In genomic region chr18:12589419-12589818, GRCh38 we compare ENCODE assay signal across 33 cellular contexts.
DNase-seq lines count a peak whose midpoint lies in the region; ATAC-seq and TF ChIP-seq lines count a peak whose summit lies in the region.
"Had no signal": no experiment of that assay in that cellular context is flagged by ENCODE, and none has a peak within 500 bp of the region (broad histone marks: within the 10 kb centered on the region; RNA-seq: fewer than 3 reads in every experiment).

No MANE protein-coding gene starts in this region.

- no peak for ATAC-seq in SK-N-SH treated with all-trans-retinoic acid at 6 μM for 48 hours
- ATAC-seq: activated CD8-positive, alpha-beta T cell treated with anti-CD3 and anti-CD28 coated beads, Interleukin-2, amount 10 ng/mL, durations not matched to agents 7 days and 5 days; activated T-helper 17 cell treated with anti-CD3 and anti-CD28 coated beads, Interleukin-2, amount 50 U/mL, for 72 hours; CD8-positive, alpha-beta T cell; foreskin keratinocyte; Right ventricle myocardium inferior; sciatic nerve had no signal

- H3K4me2 ChIP-seq in SK-N-SH, result no peak overlapping the region

- H3K27ac Mint-ChIP-seq in osteocyte (ENCODE audit: unreplicated experiment), result no peak overlapping the region
- H3K27ac Mint-ChIP-seq: activated CD8-positive, alpha-beta T cell treated with anti-CD3 and anti-CD28 coated beads, Interleukin-2, amount 10 ng/mL, durations not matched to agents 7 days and 5 days; activated naive CD4-positive, alpha-beta T cell treated with anti-CD3 and anti-CD28 coated beads, Interleukin-2, amount 10 ng/mL, durations not matched to agents 7 days and 5 days; activated T-helper 17 cell treated with anti-CD3 and anti-CD28 coated beads, Interleukin-2, amount 50 U/mL, for 72 hours; B cell; CD8-positive, alpha-beta T cell; mesothelial cell of epicardium; progenitor cell of endocrine pancreas had no signal

- no peaks in the 10 kb centered on the region for H3K27me3 ChIP-seq in SK-N-SH (ENCODE audit: insufficient read depth)
- H3K27me3 ChIP-seq in adrenal gland, result no peaks in the 10 kb centered on the region
- no peaks in the 10 kb centered on the region for H3K27me3 ChIP-seq in thyroid gland
- H3K27me3 ChIP-seq in tibial nerve, result no peaks in the 10 kb centered on the region
- H3K27me3 ChIP-seq: esophagus squamous epithelium, foreskin keratinocyte, heart left ventricle, transverse colon had no signal

- H3K4me1 ChIP-seq in SK-N-SH (ENCODE audit: control insufficient read depth in 1 of 2, insufficient read depth in 2 of 2, low read depth in 1 of 2, low read length in 1 of 2) (peaks cover 0 to 2% of the 10 kb centered on the region in 2 experiments; a peak in 1 of 4 replicates), adrenal gland (replicated peaks in 1 of 2) (peaks cover 33 to 55% of the 10 kb centered on the region in 2 donors), thyroid gland (peaks cover 22 to 29% of the 10 kb centered on the region in 2 donors), tibial nerve (peaks cover 0 to 17% (median 2%) of the 10 kb centered on the region in 4 donors)
- H3K4me1 ChIP-seq: esophagus squamous epithelium, foreskin keratinocyte, HAP-1, transverse colon had no signal

- TF ChIP-seq CTCF in SK-N-SH (IDR thresholded peaks at IDR 0.05), result no peak
- TF ChIP-seq CTCF in adrenal gland (IDR thresholded peaks at IDR 0.05), result no peak
- TF ChIP-seq CTCF in thyroid gland (IDR thresholded peaks at IDR 0.05), result no peak
- no peak for TF ChIP-seq CTCF in tibial nerve (IDR thresholded peaks at IDR 0.05)
- no peak for TF ChIP-seq CTCF in osteocyte (IDR thresholded peaks at IDR 0.05)
- no peak for TF ChIP-seq CTCF in RWPE1 (conservative IDR thresholded peaks at IDR 0.05; ENCODE audit: low read depth)

- POLR2A ChIA-PET in SK-N-SH (lab: Yijun Ruan, JAX) (no interaction called here), RWPE1 (lab: Yijun Ruan, JAX; ENCODE audit: low non-redundant PET) (no interaction called here)

- H3K27ac ChIP-seq in SK-N-SH (ENCODE audit: low read depth in 2 of 2, low read length in 1 of 2) (no peak overlapping the region), adrenal gland (peak overlapping the region in 4 of 5 donors; percentile 13 to 62 (median 32)), thyroid gland (peak overlapping the region; percentile 79 to 87 (median 86)), tibial nerve (peak overlapping the region in 1 of 4 donors; percentile 21), RWPE1 (no peak overlapping the region)
- H3K27ac ChIP-seq: esophagus squamous epithelium, foreskin keratinocyte, heart left ventricle, transverse colon had no signal

- no peak overlapping the region for H3K4me3 ChIP-seq in SK-N-SH (ENCODE audit: low read depth in 2 of 2, low read length in 1 of 2)
- H3K4me3 ChIP-seq in adrenal gland, result no peak overlapping the region
- H3K4me3 ChIP-seq in thyroid gland (replicated peaks in 1 of 3), result no peak overlapping the region
- no peak overlapping the region for H3K4me3 ChIP-seq in tibial nerve
- H3K4me3 ChIP-seq: esophagus squamous epithelium, HAP-1, heart left ventricle, transverse colon had no signal

- H3K4me1 Mint-ChIP-seq in osteocyte (ENCODE audit: unreplicated experiment), result peaks cover 9% of the 10 kb centered on the region
- H3K4me1 Mint-ChIP-seq: activated naive CD4-positive, alpha-beta T cell treated with anti-CD3 and anti-CD28 coated beads, Interleukin-2, amount 10 ng/mL, durations not matched to agents 7 days and 5 days; activated T-helper 17 cell treated with anti-CD3 and anti-CD28 coated beads, Interleukin-2, amount 50 U/mL, for 72 hours; B cell; mesothelial cell of epicardium had no signal

- 100% methylated on average over 1 of the region's 1 CpG for WGBS in SK-N-SH (ENCODE audit: low lambda C conversion rate)
- 38 to 65% (median 50%) methylated on average over 1 of the region's 1 CpG for WGBS in adrenal gland, 4 donors
- 45 to 58% methylated on average over 1 of the region's 1 CpG for WGBS in thyroid gland, 2 donors
- 93 to 100% methylated on average over 1 of the region's 1 CpG for WGBS in tibial nerve, 2 donors

- H3K9me3 ChIP-seq in SK-N-SH (no peaks in the 10 kb centered on the region), adrenal gland (replicated peaks in 1 of 3) (no peaks in the 10 kb centered on the region), thyroid gland (no peaks in the 10 kb centered on the region), tibial nerve (no peaks in the 10 kb centered on the region)
- H3K9me3 ChIP-seq: esophagus squamous epithelium, HAP-1, transverse colon had no signal

- TF ChIP-seq POLR2A in adrenal gland (IDR thresholded peaks at IDR 0.05) (no peak), thyroid gland (IDR thresholded peaks at IDR 0.05) (peak in 1 of 2 donors; percentile 12), tibial nerve (IDR thresholded peaks at IDR 0.05) (no peak)

- intact Hi-C loops in adrenal gland (cut with DNase I), result no loop called here
- intact Hi-C loops in thyroid gland (cut with DNase I), result no loop called here

- H2AFZ ChIP-seq in SK-N-SH (ENCODE audit: low read depth), result no peak overlapping the region

- H3F3A ChIP-seq in SK-N-SH (replicated peaks; ENCODE audit: insufficient read depth), result peaks cover 3% of the 10 kb centered on the region

- H3K36me3 Mint-ChIP-seq in osteocyte (ENCODE audit: unreplicated experiment), result no peaks in the 10 kb centered on the region
- H3K36me3 Mint-ChIP-seq: activated naive CD4-positive, alpha-beta T cell treated with anti-CD3 and anti-CD28 coated beads, Interleukin-2, amount 10 ng/mL, durations not matched to agents 7 days and 5 days; CD8-positive, alpha-beta T cell; mesothelial cell of epicardium had no signal

- CTCF ChIA-PET in SK-N-SH (lab: Yijun Ruan, JAX), result interaction anchor here (1.3 kb wide), 1 partner anchor 54 kb away, joined by 3 read pairs; no protein-coding TSS in a partner anchor
- CTCF ChIA-PET in RWPE1 (lab: Yijun Ruan, JAX), result interaction anchor here (0.6 kb wide), 1 partner anchor 33 kb away, joined by 4 read pairs; no protein-coding TSS in a partner anchor

- H4K20me1 ChIP-seq in SK-N-SH (ENCODE audit: insufficient read depth), result no peaks in the 10 kb centered on the region; the same call in 1 of the 2 replicates

- no peak overlapping the region for H3K9ac ChIP-seq in SK-N-SH

- no peak overlapping the region for H3K4me3 Mint-ChIP-seq in osteocyte (ENCODE audit: unreplicated experiment)
- H3K4me3 Mint-ChIP-seq: activated CD8-positive, alpha-beta T cell treated with anti-CD3 and anti-CD28 coated beads, Interleukin-2, amount 10 ng/mL, durations not matched to agents 7 days and 5 days; activated naive CD4-positive, alpha-beta T cell treated with anti-CD3 and anti-CD28 coated beads, Interleukin-2, amount 10 ng/mL, durations not matched to agents 7 days and 5 days; activated T-helper 17 cell treated with anti-CD3 and anti-CD28 coated beads, Interleukin-2, amount 50 U/mL, for 72 hours; B cell; CD8-positive, alpha-beta T cell; mesothelial cell of epicardium had no signal

- no peaks in the 10 kb centered on the region for H3K27me3 Mint-ChIP-seq in osteocyte (ENCODE audit: unreplicated experiment)
- H3K27me3 Mint-ChIP-seq: activated naive CD4-positive, alpha-beta T cell treated with anti-CD3 and anti-CD28 coated beads, Interleukin-2, amount 10 ng/mL, durations not matched to agents 7 days and 5 days; activated T-helper 17 cell treated with anti-CD3 and anti-CD28 coated beads, Interleukin-2, amount 50 U/mL, for 72 hours; brain; progenitor cell of endocrine pancreas had no signal

- TF ChIP-seq RAD21 in SK-N-SH (IDR thresholded peaks at IDR 0.05; ENCODE audit: low read length), result no peak

- no peaks in the 10 kb centered on the region for H3K9me2 ChIP-seq in SK-N-SH

- DNase-seq in SK-N-SH (peak; percentile 10), NCI-H2029 treated with DMSO at 0.1 percent for 48 hours (lab: John Stamatoyannopoulos, UW) (peak; percentile 60), adrenal gland (no peak), thyroid gland (peak in 1 of 2 donors; percentile 5), tibial nerve (ENCODE audit: low spot score in 2 of 2) (no peak), osteocyte (ENCODE audit: extremely low spot score, unreplicated experiment) (no peak), RWPE1 (ENCODE audit: low spot score) (no peak)
- DNase-seq: activated CD4-positive, alpha-beta T cell treated with anti-CD3 and anti-CD28 coated beads for 1 hour; activated CD8-positive, alpha-beta T cell treated with anti-CD3 and anti-CD28 coated beads, Interleukin-2, amount 10 ng/mL, durations not matched to agents 7 days and 5 days; activated naive CD4-positive, alpha-beta T cell treated with anti-CD3 and anti-CD28 coated beads, Interleukin-2, amount 10 ng/mL, durations not matched to agents 7 days and 5 days; CD8-positive, alpha-beta T cell; DMS 273 treated with DMSO at 0.1 percent for 48 hours; esophagus squamous epithelium; foreskin keratinocyte; heart left ventricle; Kasumi-1; MV-4-11; NCI-H2107; NCI-H510A treated with DMSO at 0.1 percent for 48 hours; NK-92 treated with Interleukin-12 subunit alpha and Interleukin-12 subunit beta, amount 100 ng/mL, for 24 hours; stimulated activated CD4-positive, alpha-beta T cell treated with anti-CD3 and anti-CD28 coated beads, Interleukin-12 subunit alpha, Interleukin-12 subunit beta, amount 100 ng/mL, for 4 hours; stimulated activated CD4-positive, alpha-beta T cell treated with anti-CD3 and anti-CD28 coated beads, Interleukin-4, amount 100 ng/mL, for 1 hour; T-helper 2 cell; transverse colon had no signal

- no peaks in the 10 kb centered on the region for H3K9me3 Mint-ChIP-seq in osteocyte (ENCODE audit: unreplicated experiment)
- H3K9me3 Mint-ChIP-seq: activated naive CD4-positive, alpha-beta T cell treated with anti-CD3 and anti-CD28 coated beads, Interleukin-2, amount 10 ng/mL, durations not matched to agents 7 days and 5 days; activated T-helper 17 cell treated with anti-CD3 and anti-CD28 coated beads, Interleukin-2, amount 50 U/mL, for 72 hours; CD8-positive, alpha-beta T cell; mesothelial cell of epicardium had no signal

- TF ChIP-seq EP300 in SK-N-SH (IDR thresholded peaks at IDR 0.05; ENCODE audit: borderline replicate concordance in 1 of 2, low read depth in 1 of 2, low read length in 1 of 2) (no peak), tibial nerve (IDR thresholded peaks at IDR 0.05) (no peak)

- peaks cover 43% of the 10 kb centered on the region for H3K79me2 ChIP-seq in SK-N-SH (ENCODE audit: insufficient read depth)

- no peaks in the 10 kb centered on the region for H3K36me3 ChIP-seq in SK-N-SH (replicated peaks in 1 of 2; ENCODE audit: control insufficient read depth in 1 of 2, insufficient read depth in 2 of 2, low read length in 1 of 2)
- no peaks in the 10 kb centered on the region for H3K36me3 ChIP-seq in adrenal gland (replicated peaks in 1 of 2)
- no peaks in the 10 kb centered on the region for H3K36me3 ChIP-seq in thyroid gland
- H3K36me3 ChIP-seq in tibial nerve, result no peaks in the 10 kb centered on the region
- H3K36me3 ChIP-seq: esophagus squamous epithelium, HAP-1, heart left ventricle, transverse colon had no signal

TF ChIP-seq in SK-N-SH, 30 proteins besides CTCF, POLR2A, EP300 and RAD21 (continues in another document):
- TF ChIP-seq MEF2A (IDR thresholded peaks at IDR 0.05; ENCODE audit: borderline replicate concordance, low read depth) (no peak), EZH2phosphoT487 (IDR thresholded peaks at IDR 0.05; ENCODE audit: borderline replicate concordance, low read depth) (no peak)

TF ChIP-seq in SK-N-SH treated with all-trans-retinoic acid at 6 μM for 48 hours, 23 proteins besides CTCF, POLR2A, EP300 and RAD21:
- TF ChIP-seq OSR1 (CRISPR knock-in tag; IDR thresholded peaks at IDR 0.05) (no peak), ZNF70 (CRISPR knock-in tag; IDR thresholded peaks at IDR 0.05) (no peak), ESRRG (CRISPR knock-in tag; IDR thresholded peaks at IDR 0.05) (no peak)

Comparison
In these comparisons a context has a peak if more than half of its experiments do, and no peak if none do; other contexts are left out.
1. DNase-seq: peak in SK-N-SH (single experiment) and NCI-H2029 treated with DMSO at 0.1 percent for 48 hours (single experiment); none in adrenal gland (0 of 7), tibial nerve (0 of 2), osteocyte (single experiment) and RWPE1 (single experiment).
2. H3K27ac ChIP-seq: peak in adrenal gland (4 of 5) and thyroid gland (3 of 3); none in SK-N-SH (0 of 2) and RWPE1 (single experiment).